In genomic region chr10:78471326-78471722, GRCh38 we compare ENCODE assay signal across 19 cellular contexts.
A peak's percentile ranks its signal among the peaks of the same experiment; 100 is the strongest.
DNase-seq lines count a peak whose midpoint lies in the region; ATAC-seq and TF ChIP-seq lines count a peak whose summit lies in the region.
"Had no signal": no experiment of that assay in that cellular context is flagged by ENCODE, and none has a peak within 500 bp of the region (broad histone marks: within the 10 kb centered on the region; RNA-seq: fewer than 3 reads in every experiment).

No MANE protein-coding gene starts in this region.

- no peak for ATAC-seq in HG03159 (IDR thresholded peaks at IDR 0.05; ENCODE audit: unreplicated experiment)
- ATAC-seq: CD8-positive, alpha-beta T cell; effector memory CD8-positive, alpha-beta T cell; left ventricle myocardium superior had no signal

- H3K4me1 ChIP-seq in H9 (ENCODE audit: insufficient read depth, low read length) (no peaks in the 10 kb centered on the region; the same call in 1 of the 2 replicates), colonic mucosa (no peaks in the 10 kb centered on the region), transverse colon (peaks cover 0 to 5% (median 2%) of the 10 kb centered on the region in 4 donors)
- H3K4me1 ChIP-seq: right atrium auricular region, suprapubic skin had no signal

- H2BK120ac ChIP-seq in H9 (ENCODE audit: low read depth, low read length, poor library complexity, severe bottlenecking) = no peak overlapping the region

- no peaks in the 10 kb centered on the region for H3K9me3 ChIP-seq in H9 (ENCODE audit: control insufficient read depth, low read depth, low read length)
- no peaks in the 10 kb centered on the region for H3K9me3 ChIP-seq in colonic mucosa
- no peaks in the 10 kb centered on the region for H3K9me3 ChIP-seq in transverse colon
- H3K9me3 ChIP-seq: right atrium auricular region, suprapubic skin had no signal

- H4K5ac ChIP-seq in H9 (ENCODE audit: insufficient read length, low read depth, low read length) = no peak overlapping the region

- no peaks in the 10 kb centered on the region for H3K79me2 ChIP-seq in H9 (ENCODE audit: insufficient read depth, low read length)

- no peaks in the 10 kb centered on the region for H3K36me3 ChIP-seq in colonic mucosa
- no peaks in the 10 kb centered on the region for H3K36me3 ChIP-seq in transverse colon
- H3K36me3 ChIP-seq: right atrium auricular region, suprapubic skin had no signal

- no peak overlapping the region for H4K8ac ChIP-seq in H9 (replicated peaks; ENCODE audit: insufficient read length, low read depth, low read length)

- no peaks in the 10 kb centered on the region for H4K20me1 ChIP-seq in H9 (ENCODE audit: control insufficient read depth, insufficient read depth, insufficient read length)

- H2BK12ac ChIP-seq in H9 (ENCODE audit: insufficient read length, low read depth, low read length) = no peak overlapping the region

- H3K4me3 ChIP-seq in colonic mucosa (no peak overlapping the region), transverse colon (no peak overlapping the region)
- H3K4me3 ChIP-seq: right atrium auricular region, suprapubic skin had no signal

- H3K27me3 ChIP-seq in H9 (ENCODE audit: insufficient read depth, low read length) (no peaks in the 10 kb centered on the region), colonic mucosa (no peaks in the 10 kb centered on the region), transverse colon (no peaks in the 10 kb centered on the region)
- H3K27me3 ChIP-seq: right atrium auricular region, suprapubic skin had no signal

- H3K27ac ChIP-seq in H9 (ENCODE audit: insufficient read length, low read depth, low read length) (no peak overlapping the region), colonic mucosa (no peak overlapping the region), transverse colon (peak overlapping the region in 3 of 4 donors; percentile 69 to 79 (median 71))
- H3K27ac ChIP-seq: right atrium auricular region, suprapubic skin had no signal

- H2AK5ac ChIP-seq in H9 (ENCODE audit: insufficient read length, low read length) = no peak overlapping the region

- H3K4me2 ChIP-seq in H9 (ENCODE audit: insufficient read depth, insufficient read length, low read length) = no peak overlapping the region

- in situ Hi-C loops in transverse colon (cut with MboI; ENCODE audit: low pct_ligation_motif_present in 1 of 4, low pct_unique_long_range_greater_than_20kb in 1 of 4, low sequenced_read_pairs in 3 of 4) = no loop called here

- no peak for TF ChIP-seq CTCF in H9 (conservative IDR thresholded peaks at IDR 0.05)
- no peak for TF ChIP-seq CTCF in colonic mucosa (IDR thresholded peaks at IDR 0.05)
- no peak for TF ChIP-seq CTCF in nephron (IDR thresholded peaks at IDR 0.05; ENCODE audit: unreplicated experiment in 3 of 3)
- TF ChIP-seq CTCF in transverse colon (IDR thresholded peaks at IDR 0.05) = no peak

- H3K14ac ChIP-seq in H9 (ENCODE audit: insufficient read depth, low read length) = no peak overlapping the region

- H4K91ac ChIP-seq in H9 (ENCODE audit: insufficient read length, low read depth, low read length) = no peak overlapping the region

- no peak overlapping the region for H2AFZ ChIP-seq in H9 (ENCODE audit: low read length)

- H2BK20ac ChIP-seq in H9 (ENCODE audit: low read depth, low read length, poor library complexity, severe bottlenecking) = no peak overlapping the region

- H3K23ac ChIP-seq in H9 (ENCODE audit: insufficient read length, low read depth, low read length) = no peak overlapping the region

- TF ChIP-seq POLR2A in transverse colon (IDR thresholded peaks at IDR 0.05) = no peak

- DNase-seq in H9 = peak; percentile 10
- peak; percentile 11 for DNase-seq in colonic mucosa
- DNase-seq in transverse colon = no peak
- no peak for DNase-seq in NCI-H748 (lab: John Stamatoyannopoulos, UW; ENCODE audit: unreplicated experiment)
- no peak for DNase-seq in activated T-helper 1 cell treated with anti-CD3 and anti-CD28 coated beads, Interleukin-12 subunit alpha, Interleukin-12 subunit beta, Interleukin-2, Interleukin-4 antibody, amounts not matched to agents 30 ng/mL and 10 ng/mL and 1 ng/mL, durations not matched to agents 14 hours and 24 hours and 36 hours (ENCODE audit: low spot score)
- DNase-seq: activated B cell treated with CpG ODN at 0.5 μM for 24 hours; activated CD4-positive, alpha-beta memory T cell treated with anti-CD3 and anti-CD28 coated beads for 36 hours; activated T-cell treated with anti-CD3 and anti-CD28 coated beads, Interleukin-2, amount 50 U/mL, for 24 hours; effector memory CD8-positive, alpha-beta T cell; GF-D8; left ventricle myocardium superior; nucleus accumbens; stimulated activated CD4-positive, alpha-beta T cell treated with anti-CD3 and anti-CD28 coated beads, Interleukin-15, amount 100 ng/mL, for 24 hours had no signal

- H3K9ac ChIP-seq in H9 (ENCODE audit: extremely low read depth, insufficient read length, low read length) (no peak overlapping the region), colonic mucosa (ENCODE audit: low read depth in 2 of 2, low read length in 2 of 2) (no peak overlapping the region)

- H2BK5ac ChIP-seq in H9 (ENCODE audit: insufficient read length, low read length) = no peak overlapping the region

- H3K4me3 Mint-ChIP-seq in H9 = no peak overlapping the region
- H3K4me3 Mint-ChIP-seq in nephron = peak overlapping the region in 1 of 3 experiments; percentile 16
- no peak overlapping the region for H3K4me3 Mint-ChIP-seq in activated T-helper 1 cell treated with anti-CD3 and anti-CD28 coated beads, Interleukin-12 subunit alpha, Interleukin-12 subunit beta, Interleukin-2, Interleukin-4 antibody, amounts not matched to agents 30 ng/mL and 10 ng/mL and 1 ng/mL, durations not matched to agents 14 hours and 24 hours and 36 hours
- H3K4me3 Mint-ChIP-seq: activated B cell treated with CpG ODN at 0.5 μM for 24 hours; activated CD4-positive, alpha-beta memory T cell treated with anti-CD3 and anti-CD28 coated beads for 36 hours; activated T-cell treated with anti-CD3 and anti-CD28 coated beads, Interleukin-2, amount 50 U/mL, for 24 hours; CD8-positive, alpha-beta T cell; effector memory CD8-positive, alpha-beta T cell had no signal

- H3K4ac ChIP-seq in H9 (ENCODE audit: low read depth, low read length) = no peak overlapping the region

- no peak overlapping the region for H3K18ac ChIP-seq in H9 (ENCODE audit: insufficient read length, low read depth, low read length)

- H3K4me1 Mint-ChIP-seq in H9 (peaks cover 14 to 31% of the 10 kb centered on the region in 2 experiments), nephron (peaks cover 52% of the 10 kb centered on the region)
- H3K4me1 Mint-ChIP-seq in activated T-helper 1 cell treated with anti-CD3 and anti-CD28 coated beads, Interleukin-12 subunit alpha, Interleukin-12 subunit beta, Interleukin-2, Interleukin-4 antibody, amounts not matched to agents 30 ng/mL and 10 ng/mL and 1 ng/mL, durations not matched to agents 14 hours and 24 hours and 36 hours (ENCODE audit: low read depth) = no peaks in the 10 kb centered on the region
- H3K4me1 Mint-ChIP-seq: activated B cell treated with CpG ODN at 0.5 μM for 24 hours had no signal

- H3K27ac Mint-ChIP-seq in H9 (no peak overlapping the region), nephron (peak overlapping the region; percentile 96 to 99 (median 99))
- H3K27ac Mint-ChIP-seq in activated T-helper 1 cell treated with anti-CD3 and anti-CD28 coated beads, Interleukin-12 subunit alpha, Interleukin-12 subunit beta, Interleukin-2, Interleukin-4 antibody, amounts not matched to agents 30 ng/mL and 10 ng/mL and 1 ng/mL, durations not matched to agents 14 hours and 24 hours and 36 hours = no peak overlapping the region
- H3K27ac Mint-ChIP-seq: activated B cell treated with CpG ODN at 0.5 μM for 24 hours; activated CD4-positive, alpha-beta memory T cell treated with anti-CD3 and anti-CD28 coated beads for 36 hours; activated naive CD4-positive, alpha-beta T cell treated with anti-CD3 and anti-CD28 coated beads, Interleukin-2, amount 50 U/mL, for 72 hours; activated T-cell treated with anti-CD3 and anti-CD28 coated beads, Interleukin-2, amount 50 U/mL, for 24 hours; CD8-positive, alpha-beta T cell; effector memory CD8-positive, alpha-beta T cell had no signal

- no CpG with 5 or more reads among the region's 8 CpGs for WGBS in H9 (ENCODE audit: extremely low coverage, insufficient read length, low lambda C conversion rate)
- 75% methylated on average over 8 of the region's 8 CpGs; no CpG with 5 or more reads in 1 of the 2 donors for WGBS in transverse colon (ENCODE audit: low coverage in 1 of 2), 2 donors

- TF ChIP-seq EP300 in transverse colon (IDR thresholded peaks at IDR 0.05; ENCODE audit: low read depth) = no peak

- H3K56ac ChIP-seq in H9 (ENCODE audit: insufficient read length, low read depth, low read length) = no peak overlapping the region

- peaks cover 0 to 15% (median 2%) of the 10 kb centered on the region in 3 experiments; a peak in 5 of 7 replicates for H3K36me3 Mint-ChIP-seq in H9 (ENCODE audit: insufficient read depth in 1 of 3, low read depth in 3 of 3)
- H3K36me3 Mint-ChIP-seq in nephron (ENCODE audit: low read depth) = peaks cover 3% of the 10 kb centered on the region
- no peaks in the 10 kb centered on the region for H3K36me3 Mint-ChIP-seq in activated T-helper 1 cell treated with anti-CD3 and anti-CD28 coated beads, Interleukin-12 subunit alpha, Interleukin-12 subunit beta, Interleukin-2, Interleukin-4 antibody, amounts not matched to agents 30 ng/mL and 10 ng/mL and 1 ng/mL, durations not matched to agents 14 hours and 24 hours and 36 hours (ENCODE audit: low read depth)
- H3K36me3 Mint-ChIP-seq: activated CD4-positive, alpha-beta memory T cell treated with anti-CD3 and anti-CD28 coated beads for 36 hours; CD8-positive, alpha-beta T cell had no signal

- intact Hi-C loops in colonic mucosa (cut with DNase I) = no loop called here
- intact Hi-C loops in transverse colon (cut with DNase I; ENCODE audit: low total_unique reads) = loop anchor here (10.0 kb wide), 1 partner anchor 137 kb away; no protein-coding TSS in a partner anchor
- intact Hi-C loops in activated T-helper 1 cell treated with anti-CD3 and anti-CD28 coated beads, Interleukin-12 subunit alpha, Interleukin-12 subunit beta, Interleukin-2, Interleukin-4 antibody, amounts not matched to agents 30 ng/mL and 10 ng/mL and 1 ng/mL, durations not matched to agents 14 hours and 24 hours and 36 hours (cut with micrococcal nuclease) = no loop called here

- H2BK15ac ChIP-seq in H9 (ENCODE audit: low read depth, low read length) = no peak overlapping the region

- no peaks in the 10 kb centered on the region for H3K79me1 ChIP-seq in H9 (ENCODE audit: insufficient read depth, low read depth, low read length, poor library complexity, severe bottlenecking)

- H3K27me3 Mint-ChIP-seq in H9 (ENCODE audit: low read depth) = peaks cover 1% of the 10 kb centered on the region; the same call in 1 of the 2 replicates
- no peaks in the 10 kb centered on the region for H3K27me3 Mint-ChIP-seq in nephron (ENCODE audit: low read depth)
- H3K27me3 Mint-ChIP-seq in activated T-helper 1 cell treated with anti-CD3 and anti-CD28 coated beads, Interleukin-12 subunit alpha, Interleukin-12 subunit beta, Interleukin-2, Interleukin-4 antibody, amounts not matched to agents 30 ng/mL and 10 ng/mL and 1 ng/mL, durations not matched to agents 14 hours and 24 hours and 36 hours (ENCODE audit: insufficient read depth) = no peaks in the 10 kb centered on the region
- H3K27me3 Mint-ChIP-seq: activated B cell treated with CpG ODN at 0.5 μM for 24 hours; activated CD4-positive, alpha-beta memory T cell treated with anti-CD3 and anti-CD28 coated beads for 36 hours; activated T-cell treated with anti-CD3 and anti-CD28 coated beads, Interleukin-2, amount 50 U/mL, for 24 hours had no signal

- no peak overlapping the region for H3T11ph ChIP-seq in H9 (ENCODE audit: low read length)

- H3K9me3 Mint-ChIP-seq in H9 = peaks cover 4 to 15% of the 10 kb centered on the region in 2 experiments; a peak in 4 of 5 replicates
- peaks cover 7% of the 10 kb centered on the region for H3K9me3 Mint-ChIP-seq in nephron
- H3K9me3 Mint-ChIP-seq in activated T-helper 1 cell treated with anti-CD3 and anti-CD28 coated beads, Interleukin-12 subunit alpha, Interleukin-12 subunit beta, Interleukin-2, Interleukin-4 antibody, amounts not matched to agents 30 ng/mL and 10 ng/mL and 1 ng/mL, durations not matched to agents 14 hours and 24 hours and 36 hours = no peaks in the 10 kb centered on the region
- H3K9me3 Mint-ChIP-seq: activated T-cell treated with anti-CD3 and anti-CD28 coated beads, Interleukin-2, amount 50 U/mL, for 24 hours; effector memory CD8-positive, alpha-beta T cell had no signal

- no peaks in the 10 kb centered on the region for H3K23me2 ChIP-seq in H9 (ENCODE audit: insufficient read length, low read depth, low read length, poor library complexity, severe bottlenecking)

Comparison
In these comparisons a context has a peak if more than half of its experiments do, and no peak if none do; other contexts are left out.
1. DNase-seq: peak in H9 (single experiment) and colonic mucosa (single experiment); none in transverse colon (single experiment), NCI-H748 (single experiment) and activated T-helper 1 cell treated with anti-CD3 and anti-CD28 coated beads, Interleukin-12 subunit alpha, Interleukin-12 subunit beta, Interleukin-2, Interleukin-4 antibody, amounts not matched to agents 30 ng/mL and 10 ng/mL and 1 ng/mL, durations not matched to agents 14 hours and 24 hours and 36 hours (single experiment).
2. H3K27ac ChIP-seq: peak in transverse colon (3 of 4); none in H9 (single experiment) and colonic mucosa (single experiment).
3. H3K27ac Mint-ChIP-seq: peak in nephron (3 of 3); none in H9 (0 of 3) and activated T-helper 1 cell treated with anti-CD3 and anti-CD28 coated beads, Interleukin-12 subunit alpha, Interleukin-12 subunit beta, Interleukin-2, Interleukin-4 antibody, amounts not matched to agents 30 ng/mL and 10 ng/mL and 1 ng/mL, durations not matched to agents 14 hours and 24 hours and 36 hours (single experiment).